Comparison of ENCODE assay signal across 9 cellular contexts in genomic region chr6:32954983-32955802, GRCh38. TPM values are rescaled to one million over a fixed set of nuclear protein-coding genes. Genes with fewer than 3 reads are reported as not detected.
A peak's percentile ranks its signal among the peaks of the same experiment; 100 is the strongest.
DNase-seq lines count a peak whose midpoint lies in the region; ATAC-seq and TF ChIP-seq lines count a peak whose summit lies in the region.
"Had no signal": no experiment of that assay in that cellular context is flagged by ENCODE, and none has a peak within 500 bp of the region (broad histone marks: within the 10 kb centered on the region; RNA-seq: fewer than 3 reads in every experiment).

No MANE protein-coding gene starts in this region.

- no peak for TF ChIP-seq POLR2A in esophagus muscularis mucosa (IDR thresholded peaks at IDR 0.05; ENCODE audit: low read depth)

- no peaks in the 10 kb centered on the region for H3K36me3 Mint-ChIP-seq in activated naive CD4-positive, alpha-beta T cell treated with anti-CD3 and anti-CD28 coated beads for 36 hours (ENCODE audit: low read depth)

- H3K27ac Mint-ChIP-seq in activated naive CD4-positive, alpha-beta T cell treated with anti-CD3 and anti-CD28 coated beads for 36 hours, result no peak overlapping the region
- peak overlapping the region in 1 of 2 donors; percentile 54 for H3K27ac Mint-ChIP-seq in stimulated activated naive CD8-positive, alpha-beta T cell treated with anti-CD3 and anti-CD28 coated beads, Interleukin-15, amount 100 ng/mL, for 72 hours

- H3K4me3 Mint-ChIP-seq in activated naive CD4-positive, alpha-beta T cell treated with anti-CD3 and anti-CD28 coated beads for 36 hours, result no peak overlapping the region
- H3K4me3 Mint-ChIP-seq in stimulated activated naive CD8-positive, alpha-beta T cell treated with anti-CD3 and anti-CD28 coated beads, Interleukin-15, amount 100 ng/mL, for 72 hours, result peak overlapping the region; percentile 5 to 56

- peak in 1 of 3 experiments; percentile 19 for TF ChIP-seq CTCF in esophagus muscularis mucosa (IDR thresholded peaks at IDR 0.05)

- H3K27me3 Mint-ChIP-seq in activated naive CD4-positive, alpha-beta T cell treated with anti-CD3 and anti-CD28 coated beads for 36 hours (ENCODE audit: low read depth), result no peaks in the 10 kb centered on the region
- no peaks in the 10 kb centered on the region for H3K27me3 Mint-ChIP-seq in stimulated activated naive CD8-positive, alpha-beta T cell treated with anti-CD3 and anti-CD28 coated beads, Interleukin-15, amount 100 ng/mL, for 72 hours

- CTCF ChIA-PET in activated naive CD4-positive, alpha-beta T cell treated with anti-CD3 and anti-CD28 coated beads for 36 hours (lab: Charles Lee), result interaction anchor here (0.6 to 6.0 kb wide), 16 partner anchors 8 to 99 kb away, joined by 3 to 167 read pairs (median 13); partner anchors contain the start of genes BRD2 and HLA-DMB

- no peaks in the 10 kb centered on the region for H3K27me3 ChIP-seq in esophagus muscularis mucosa
- H3K27me3 ChIP-seq: SJCRH30 had no signal

- intact Hi-C loops in activated naive CD4-positive, alpha-beta T cell treated with anti-CD3 and anti-CD28 coated beads for 36 hours (cut with micrococcal nuclease), result no loop called here
- intact Hi-C loops in esophagus muscularis mucosa (cut with DNase I), result no loop called here

- H3K9me3 ChIP-seq in esophagus muscularis mucosa, result no peaks in the 10 kb centered on the region
- H3K9me3 ChIP-seq: SJCRH30 had no signal

- WGBS in esophagus muscularis mucosa, result 36% methylated on average over 3 of the region's 3 CpGs

- no peaks in the 10 kb centered on the region for H3K36me3 ChIP-seq in esophagus muscularis mucosa
- H3K36me3 ChIP-seq: SJCRH30 had no signal

- H3K27ac ChIP-seq in esophagus muscularis mucosa (replicated peaks in 1 of 4), result no peak overlapping the region
- H3K27ac ChIP-seq: SJCRH30 had no signal

- TF ChIP-seq EP300 in esophagus muscularis mucosa (IDR thresholded peaks at IDR 0.05), result no peak

- peak; percentile 24 for ATAC-seq in stimulated activated naive CD8-positive, alpha-beta T cell treated with anti-CD3 and anti-CD28 coated beads, Interleukin-15, amount 100 ng/mL, for 72 hours
- no peak for ATAC-seq in HG03354 (IDR thresholded peaks at IDR 0.05; ENCODE audit: poor library complexity, severe bottlenecking, unreplicated experiment)

- H3K4me3 ChIP-seq in esophagus muscularis mucosa, result no peak overlapping the region
- H3K4me3 ChIP-seq: SJCRH30 had no signal

- peaks cover 35% of the 10 kb centered on the region for H3K4me1 Mint-ChIP-seq in activated naive CD4-positive, alpha-beta T cell treated with anti-CD3 and anti-CD28 coated beads for 36 hours (ENCODE audit: low read depth)
- H3K4me1 Mint-ChIP-seq in stimulated activated naive CD8-positive, alpha-beta T cell treated with anti-CD3 and anti-CD28 coated beads, Interleukin-15, amount 100 ng/mL, for 72 hours, result peaks cover 60% of the 10 kb centered on the region

- H3K4me1 ChIP-seq in esophagus muscularis mucosa, result peaks cover 10 to 18% (median 14%) of the 10 kb centered on the region in 4 donors
- H3K4me1 ChIP-seq: SJCRH30 had no signal

- peak; percentile 60 for DNase-seq in activated naive CD4-positive, alpha-beta T cell treated with anti-CD3 and anti-CD28 coated beads for 36 hours
- no peak for DNase-seq in activated naive CD4-positive, alpha-beta T cell (lab: John Stamatoyannopoulos, UW)
- peak; percentile 66 for DNase-seq in OCI-M1 (lab: John Stamatoyannopoulos, UW)
- DNase-seq in esophagus muscularis mucosa (ENCODE audit: extremely low spot score), result peak; percentile 83
- DNase-seq in stimulated activated naive CD8-positive, alpha-beta T cell treated with anti-CD3 and anti-CD28 coated beads, Interleukin-15, amount 100 ng/mL, for 72 hours, result peak in 1 of 2 donors; percentile 38
- DNase-seq in activated CD8-positive, alpha-beta memory T cell treated with anti-CD3 and anti-CD28 coated beads, Interleukin-2, amount 50 U/mL, for 4 hours, result no peak
- no peak for DNase-seq in NCI-H510A treated with DMSO at 0.1 percent for 48 hours (lab: John Stamatoyannopoulos, UW)

- no peaks in the 10 kb centered on the region for H3K9me3 Mint-ChIP-seq in activated naive CD4-positive, alpha-beta T cell treated with anti-CD3 and anti-CD28 coated beads for 36 hours
- no peaks in the 10 kb centered on the region for H3K9me3 Mint-ChIP-seq in stimulated activated naive CD8-positive, alpha-beta T cell treated with anti-CD3 and anti-CD28 coated beads, Interleukin-15, amount 100 ng/mL, for 72 hours

RNA-seq across cellular contexts. Expression of gene HLA-DMA, which starts 2.3 kb away (rescaled TPM):
- 10 to 100 TPM; 12.7 to 14.5 TPM for total RNA-seq in activated naive CD4-positive, alpha-beta T cell treated with anti-CD3 and anti-CD28 coated beads for 36 hours
- total RNA-seq in esophagus muscularis mucosa, result 10 to 100 TPM; 17.2 to 26.0 (median 21.6) TPM

RNA-seq across cellular contexts. Expression of gene BRD2, which starts 13.2 kb away (rescaled TPM):
- total RNA-seq in activated naive CD4-positive, alpha-beta T cell treated with anti-CD3 and anti-CD28 coated beads for 36 hours, result 100 to 1,000 TPM; 168 to 197 TPM
- total RNA-seq in esophagus muscularis mucosa, result 100 to 1,000 TPM; 107 to 148 (median 118) TPM

RNA-seq across cellular contexts. Expression of gene HLA-DMB, which starts 14.4 kb away (rescaled TPM):
- 1 to 10 TPM in 1 of 2 experiments, under 1 TPM in 1; 0.76 to 1.3 TPM for total RNA-seq in activated naive CD4-positive, alpha-beta T cell treated with anti-CD3 and anti-CD28 coated beads for 36 hours
- total RNA-seq in esophagus muscularis mucosa, result 10 to 100 TPM in 2 of 4 donors, 1 to 10 TPM in 2; 8.0 to 17.2 (median 11.0) TPM
- total RNA-seq: SJCRH30 had no signal

RNA-seq across cellular contexts. Expression of gene HLA-DOA, which starts 54.2 kb away (rescaled TPM):
- total RNA-seq in activated naive CD4-positive, alpha-beta T cell treated with anti-CD3 and anti-CD28 coated beads for 36 hours, result 1 to 10 TPM; 1.4 to 1.6 TPM
- total RNA-seq in esophagus muscularis mucosa, result 10 to 100 TPM in 2 of 4 donors, 1 to 10 TPM in 2; 3.8 to 11.5 (median 8.3) TPM

Comparison
In these comparisons a context has a peak if more than half of its experiments do, and no peak if none do; other contexts are left out.
1. DNase-seq: peak in activated naive CD4-positive, alpha-beta T cell treated with anti-CD3 and anti-CD28 coated beads for 36 hours (single experiment), OCI-M1 (single experiment) and esophagus muscularis mucosa (single experiment); none in activated naive CD4-positive, alpha-beta T cell (0 of 4), activated CD8-positive, alpha-beta memory T cell treated with anti-CD3 and anti-CD28 coated beads, Interleukin-2, amount 50 U/mL, for 4 hours (single experiment) and NCI-H510A treated with DMSO at 0.1 percent for 48 hours (single experiment).